9 cellular contexts compared by ENCODE assay signal in the genomic region with DNA sequence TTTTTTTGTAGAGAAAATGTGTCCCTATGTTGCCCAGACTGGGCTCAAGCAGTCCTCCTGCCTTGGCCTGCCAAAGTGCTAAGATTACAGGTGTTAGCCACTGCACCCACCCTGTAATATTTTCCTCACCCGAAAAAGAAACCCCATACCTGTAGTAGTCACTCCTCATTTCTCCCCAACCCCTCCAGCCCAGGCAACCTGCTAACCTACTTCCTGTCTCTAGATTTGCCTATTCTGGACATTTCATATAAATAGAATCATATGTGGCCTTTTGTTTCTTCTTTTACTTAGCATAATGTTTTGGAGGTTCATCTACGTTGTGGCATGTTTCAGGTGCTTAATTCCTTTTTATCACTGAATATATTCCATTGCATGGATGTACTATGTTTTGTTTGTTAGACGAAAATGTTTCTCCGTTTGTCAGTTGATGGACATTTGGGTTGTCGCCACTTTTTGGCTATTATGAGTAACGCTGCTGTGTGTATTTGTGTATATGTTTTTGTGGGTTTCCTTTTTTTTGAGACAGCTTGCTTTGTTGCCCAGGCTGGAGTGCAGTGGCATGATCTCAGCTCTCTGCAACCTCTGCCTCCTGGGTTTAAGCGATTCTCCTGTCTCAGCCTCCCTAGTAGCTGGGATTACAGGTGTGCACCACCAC. TPM values are rescaled to one million over a fixed set of nuclear protein-coding genes. Genes with fewer than 3 reads are reported as not detected.
DNase-seq lines count a peak whose midpoint lies in the region; ATAC-seq, FAIRE-seq and TF ChIP-seq lines count a peak whose summit lies in the region.
"Had no signal": no experiment of that assay in that cellular context is flagged by ENCODE, and none has a peak within 500 bp of the region (broad histone marks: within the 10 kb centered on the region; RNA-seq: fewer than 3 reads in every experiment).

No MANE protein-coding gene starts in this region.

- H3K4me2 ChIP-seq in mesendoderm (ENCODE audit: low read length), result no peak overlapping the region

- no peak overlapping the region for H2BK5ac ChIP-seq in mesendoderm (ENCODE audit: low read length)

- peak overlapping the region; percentile 89 for H3K27ac Mint-ChIP-seq in stimulated activated naive B cell treated with anti-CD40 and anti-IgM and Interleukin-4, amounts not matched to agents 10 μg/mL and 1 μg/mL and 100 μg/mL, for 72 hours

- no peak for FAIRE-seq in D721Med (lab: Jason Lieb, UNC)

- H3K4me3 Mint-ChIP-seq in stimulated activated naive B cell treated with anti-CD40 and anti-IgM and Interleukin-4, amounts not matched to agents 10 μg/mL and 1 μg/mL and 100 μg/mL, for 72 hours, result peak overlapping the region; percentile 70 to 71

- no peak overlapping the region for H3K27ac ChIP-seq in mesendoderm (ENCODE audit: low read depth, low read length)

- no peak overlapping the region for H2BK15ac ChIP-seq in mesendoderm (replicated peaks; ENCODE audit: low read depth)

- peaks cover 26 to 47% of the 10 kb centered on the region in 2 donors for H3K36me3 Mint-ChIP-seq in stimulated activated naive B cell treated with anti-CD40 and anti-IgM and Interleukin-4, amounts not matched to agents 10 μg/mL and 1 μg/mL and 100 μg/mL, for 72 hours

- no peak overlapping the region for H3K4me3 ChIP-seq in mesendoderm (ENCODE audit: low read length)

- H3K79me1 ChIP-seq in mesendoderm (ENCODE audit: low read length), result no peaks in the 10 kb centered on the region

- H3K79me2 ChIP-seq in mesendoderm (ENCODE audit: control insufficient read depth, insufficient read depth, low read length), result no peaks in the 10 kb centered on the region

- H4K5ac ChIP-seq in mesendoderm (ENCODE audit: low read length), result no peak overlapping the region

- H3K36me3 ChIP-seq in mesendoderm (ENCODE audit: control insufficient read depth, insufficient read depth, low read length), result no peaks in the 10 kb centered on the region

- TF ChIP-seq CTCF in D721Med (IDR thresholded peaks at IDR 0.05; ENCODE audit: insufficient read depth, missing control alignments), result no peak

- H2AK5ac ChIP-seq in mesendoderm (ENCODE audit: low read length), result no peak overlapping the region

- no peak overlapping the region for H3K9ac ChIP-seq in mesendoderm (ENCODE audit: low read length)

- no peak overlapping the region for H4K8ac ChIP-seq in mesendoderm (ENCODE audit: low read depth, low read length)

- H3K56ac ChIP-seq in mesendoderm (ENCODE audit: low read length), result no peak overlapping the region

- no peak overlapping the region for H3K18ac ChIP-seq in mesendoderm (ENCODE audit: low read length)

- no peaks in the 10 kb centered on the region for H3K27me3 Mint-ChIP-seq in stimulated activated naive B cell treated with anti-CD40 and anti-IgM and Interleukin-4, amounts not matched to agents 10 μg/mL and 1 μg/mL and 100 μg/mL, for 72 hours

- no peak overlapping the region for H3K4ac ChIP-seq in mesendoderm (ENCODE audit: low read depth, low read length)

- no peak overlapping the region for H3K23ac ChIP-seq in mesendoderm (ENCODE audit: low read length)

- ATAC-seq in HG03066 (IDR thresholded peaks at IDR 0.05; ENCODE audit: low read depth, unreplicated experiment), result peak; percentile 60
- ATAC-seq in stimulated activated naive B cell treated with anti-CD40 and anti-IgM and Interleukin-4, amounts not matched to agents 10 μg/mL and 1 μg/mL and 100 μg/mL, for 72 hours (replicated peaks), result peak; percentile 48 to 57

- peaks cover 4 to 8% of the 10 kb centered on the region in 2 donors for H3K9me3 Mint-ChIP-seq in stimulated activated naive B cell treated with anti-CD40 and anti-IgM and Interleukin-4, amounts not matched to agents 10 μg/mL and 1 μg/mL and 100 μg/mL, for 72 hours

- H3K27me3 ChIP-seq in mesendoderm (ENCODE audit: insufficient read depth, low read length, poor library complexity), result no peaks in the 10 kb centered on the region

- no peak overlapping the region for H2BK120ac ChIP-seq in mesendoderm (ENCODE audit: low read depth, low read length)

- H3K4me1 ChIP-seq in mesendoderm (ENCODE audit: control insufficient read depth, low read depth, low read length), result no peaks in the 10 kb centered on the region

- H3K4me1 Mint-ChIP-seq in stimulated activated naive B cell treated with anti-CD40 and anti-IgM and Interleukin-4, amounts not matched to agents 10 μg/mL and 1 μg/mL and 100 μg/mL, for 72 hours, result peaks cover 30 to 85% of the 10 kb centered on the region in 2 donors

- WGBS in mesendoderm (ENCODE audit: extremely low coverage, insufficient coverage, low lambda C conversion rate), result no CpG with 5 or more reads among the region's 7 CpGs

- DNase-seq in activated effector memory CD4-positive, alpha-beta T cell treated with anti-CD3 and anti-CD28 coated beads, Interleukin-2, amount 50 U/mL, for 16 hours, result peak; percentile 69
- DNase-seq in activated effector memory CD4-positive, alpha-beta T cell treated with Interleukin-2 at 50 U/mL for 16 hours, result no peak
- DNase-seq in activated CD4-positive, alpha-beta T cell treated with anti-CD3 and anti-CD28 coated beads, Interleukin-2, amount 50 U/mL, for 1 hour, result peak; percentile 22
- no peak for DNase-seq in stimulated activated naive B cell treated with anti-CD40 and anti-IgM and Interleukin-4, amounts not matched to agents 10 μg/mL and 1 μg/mL and 100 μg/mL, for 72 hours
- no peak for DNase-seq in activated gamma-delta T cell treated with Interleukin-2 at 50 U/mL for 16 hours
- DNase-seq in mesendoderm, result no peak
- DNase-seq in D721Med (ENCODE audit: insufficient read length, low spot score), result no peak
- DNase-seq: NCI-H1092 had no signal

RNA-seq across cellular contexts. Expression of a gene that starts 6.2 kb away (rescaled TPM):
- 13.3 TPM for polyA plus RNA-seq in mesendoderm (2013, experiment 1 of 2)
- 13.3 TPM for polyA plus RNA-seq in mesendoderm (2013, experiment 2 of 2)

RNA-seq across cellular contexts. Expression of a gene that starts 9.3 kb away (rescaled TPM):
- 11.5 TPM for polyA plus RNA-seq in mesendoderm (2013, experiment 1 of 2)
- polyA plus RNA-seq in mesendoderm (2013, experiment 2 of 2), result 11.8 TPM

RNA-seq across cellular contexts. Expression of a gene that starts 42.9 kb away (rescaled TPM):
- polyA plus RNA-seq in mesendoderm (2013, experiment 1 of 2), result 5.0 TPM
- 5.4 TPM for polyA plus RNA-seq in mesendoderm (2013, experiment 2 of 2)

Comparison
In these comparisons a context has a peak if more than half of its experiments do, and no peak if none do; other contexts are left out.
1. DNase-seq: peak in activated effector memory CD4-positive, alpha-beta T cell treated with anti-CD3 and anti-CD28 coated beads, Interleukin-2, amount 50 U/mL, for 16 hours (single experiment) and activated CD4-positive, alpha-beta T cell treated with anti-CD3 and anti-CD28 coated beads, Interleukin-2, amount 50 U/mL, for 1 hour (single experiment); none in activated effector memory CD4-positive, alpha-beta T cell treated with Interleukin-2 at 50 U/mL for 16 hours (single experiment), stimulated activated naive B cell treated with anti-CD40 and anti-IgM and Interleukin-4, amounts not matched to agents 10 μg/mL and 1 μg/mL and 100 μg/mL, for 72 hours (single experiment), activated gamma-delta T cell treated with Interleukin-2 at 50 U/mL for 16 hours (single experiment), mesendoderm (single experiment) and D721Med (single experiment).